Comparison of ENCODE assay signal across 1 cellular context in the genomic region with DNA sequence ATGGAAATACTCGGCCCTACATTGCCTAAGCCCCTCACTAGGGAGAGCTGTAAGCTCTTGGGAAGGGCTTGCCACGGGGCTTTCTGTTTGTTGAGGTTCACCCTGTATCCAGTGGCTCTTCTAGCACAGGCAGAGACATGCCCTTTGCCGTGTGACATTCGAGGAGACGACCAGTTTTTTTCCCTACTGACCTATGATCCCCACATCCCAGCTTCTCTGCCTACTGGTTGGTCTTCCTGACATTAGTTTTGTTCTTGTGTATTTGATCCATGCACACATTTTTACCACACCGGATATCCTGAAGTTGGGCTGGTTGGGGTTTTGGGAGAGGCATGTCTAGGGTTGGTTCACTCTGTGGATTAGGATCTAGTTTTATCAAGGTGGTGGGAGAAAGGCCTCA.
TF ChIP-seq lines count a peak whose summit lies in the region.

No MANE protein-coding gene starts in this region.

TF ChIP-seq in HepG2, 621 proteins besides CTCF, POLR2A, EP300 and RAD21 (continued from another document):
- TF ChIP-seq, protein P1, sequence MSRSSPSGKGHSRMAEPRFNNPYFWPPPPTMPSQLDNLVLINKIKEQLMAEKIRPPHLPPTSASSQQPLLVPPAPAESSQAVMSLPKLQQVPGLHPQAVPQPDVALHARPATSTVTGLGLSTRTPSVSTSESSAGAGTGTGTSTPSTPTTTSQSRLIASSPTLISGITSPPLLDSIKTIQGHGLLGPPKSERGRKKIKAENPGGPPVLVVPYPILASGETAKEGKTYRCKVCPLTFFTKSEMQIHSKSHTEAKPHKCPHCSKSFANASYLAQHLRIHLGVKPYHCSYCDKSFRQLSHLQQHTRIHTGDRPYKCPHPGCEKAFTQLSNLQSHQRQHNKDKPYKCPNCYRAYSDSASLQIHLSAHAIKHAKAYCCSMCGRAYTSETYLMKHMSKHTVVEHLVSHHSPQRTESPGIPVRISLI (CRISPR knock-in tag; IDR thresholded peaks at IDR 0.05; ENCODE audit: borderline replicate concordance): peak; percentile 81; the same call in 1 of the 2 replicates
- no peak for TF ChIP-seq KMT2A (CRISPR knock-in tag; IDR thresholded peaks at IDR 0.05)
- no peak for TF ChIP-seq ZNF660 (CRISPR knock-in tag; IDR thresholded peaks at IDR 0.05; ENCODE audit: borderline replicate concordance, low read depth)
